ENCODE assay signal across 14 cellular contexts in genomic region chr10:33212061-33212748, GRCh38.
DNase-seq lines count a peak whose midpoint lies in the region; ATAC-seq and TF ChIP-seq lines count a peak whose summit lies in the region.
"Had no signal": no experiment of that assay in that cellular context is flagged by ENCODE, and none has a peak within 500 bp of the region (broad histone marks: within the 10 kb centered on the region; RNA-seq: fewer than 3 reads in every experiment).

No MANE protein-coding gene starts in this region.

- no peak for TF ChIP-seq CTCF in left ventricle myocardium inferior (IDR thresholded peaks at IDR 0.05; ENCODE audit: borderline replicate concordance)
- no peak for TF ChIP-seq CTCF in epithelial cell of esophagus (IDR thresholded peaks at IDR 0.05; ENCODE audit: insufficient read depth, low read depth, low read length, missing control alignments)
- no peak for TF ChIP-seq CTCF in nephron progenitor cell (IDR thresholded peaks at IDR 0.05)
- no peak for TF ChIP-seq CTCF in GM13977 (IDR thresholded peaks at IDR 0.05; ENCODE audit: extremely low read depth, insufficient read depth, missing control alignments)

- no peaks in the 10 kb centered on the region for H3K27me3 Mint-ChIP-seq in nephron progenitor cell (ENCODE audit: low read depth, poor library complexity)
- H3K27me3 Mint-ChIP-seq: activated CD4-positive, alpha-beta T cell treated with anti-CD3 and anti-CD28 coated beads for 36 hours; activated T-cell treated with anti-CD3 and anti-CD28 coated beads, Interleukin-2, amount 50 U/mL, for 24 hours had no signal

- no peaks in the 10 kb centered on the region for H3K27me3 ChIP-seq in left ventricle myocardium inferior (ENCODE audit: low read depth)
- H3K27me3 ChIP-seq: neural progenitor cell, testis had no signal

- H3K9me3 Mint-ChIP-seq in nephron progenitor cell = no peaks in the 10 kb centered on the region
- H3K9me3 Mint-ChIP-seq: neural progenitor cell had no signal

- H3K27ac ChIP-seq in left ventricle myocardium inferior (replicated peaks) = peak overlapping the region; percentile 76
- H3K27ac ChIP-seq: neural progenitor cell had no signal

- intact Hi-C loops in left ventricle myocardium inferior (cut with micrococcal nuclease) (no loop called here), Right ventricle myocardium inferior (cut with DNase I) (no loop called here)

- peaks cover 88% of the 10 kb centered on the region for H3K36me3 Mint-ChIP-seq in nephron progenitor cell (ENCODE audit: low read depth)

- H3K4me1 Mint-ChIP-seq in nephron progenitor cell = peaks cover 34% of the 10 kb centered on the region

- peak overlapping the region; percentile 71 for H3K27ac Mint-ChIP-seq in nephron progenitor cell
- H3K27ac Mint-ChIP-seq: neural progenitor cell had no signal

- DNase-seq in left ventricle myocardium inferior (no peak), Right ventricle myocardium inferior (ENCODE audit: missing footprints) (no peak), epithelial cell of esophagus (ENCODE audit: low read depth) (peak; percentile 20), nephron progenitor cell (no peak), Ammon's horn (ENCODE audit: low spot score) (no peak), DMS79 treated with DMSO at 0.1 percent for 48 hours (lab: John Stamatoyannopoulos, UW) (no peak), GM13977 (ENCODE audit: low spot score) (no peak)
- DNase-seq: activated CD4-positive, alpha-beta T cell treated with anti-CD3 and anti-CD28 coated beads for 36 hours; activated T-cell treated with anti-CD3 and anti-CD28 coated beads, Interleukin-2, amount 50 U/mL, for 24 hours; effector CD4-positive, alpha-beta T cell had no signal

- H3K4me3 ChIP-seq in left ventricle myocardium inferior = no peak overlapping the region
- no peak overlapping the region for H3K4me3 ChIP-seq in epithelial cell of esophagus (ENCODE audit: low read length)
- H3K4me3 ChIP-seq: neural progenitor cell, skin epidermis, testis had no signal

- in situ Hi-C loops in GM13977 (cut with MboI; ENCODE audit: low pct_unique_long_range_greater_than_20kb, low sequenced_read_pairs, unreplicated experiment) = no loop called here

- ATAC-seq in Right ventricle myocardium inferior (no peak), GM18520 (IDR thresholded peaks at IDR 0.05; ENCODE audit: unreplicated experiment) (no peak)

- H3K36me3 ChIP-seq in left ventricle myocardium inferior = peaks cover 99% of the 10 kb centered on the region
- H3K36me3 ChIP-seq: neural progenitor cell had no signal

- no peak overlapping the region for H3K4me3 Mint-ChIP-seq in nephron progenitor cell
- H3K4me3 Mint-ChIP-seq: activated CD4-positive, alpha-beta T cell treated with anti-CD3 and anti-CD28 coated beads for 36 hours; activated T-cell treated with anti-CD3 and anti-CD28 coated beads, Interleukin-2, amount 50 U/mL, for 24 hours; neural progenitor cell had no signal

- no peaks in the 10 kb centered on the region for H3K9me3 ChIP-seq in left ventricle myocardium inferior (replicated peaks)
- H3K9me3 ChIP-seq: testis had no signal

- peaks cover 69% of the 10 kb centered on the region for H3K4me1 ChIP-seq in left ventricle myocardium inferior
- H3K4me1 ChIP-seq: neural progenitor cell, testis had no signal
